In genomic region chr4:128525387-128525786, GRCh38 we compare ENCODE assay signal across 10 cellular contexts.
DNase-seq lines count a peak whose midpoint lies in the region; ATAC-seq and TF ChIP-seq lines count a peak whose summit lies in the region.
"Had no signal": no experiment of that assay in that cellular context is flagged by ENCODE, and none has a peak within 500 bp of the region (broad histone marks: within the 10 kb centered on the region; RNA-seq: fewer than 3 reads in every experiment).

No MANE protein-coding gene starts in this region.

- H3K4me1 ChIP-seq in RWPE2 (ENCODE audit: insufficient read depth, poor library complexity, severe bottlenecking) (peaks cover 50% of the 10 kb centered on the region), subcutaneous abdominal adipose tissue (ENCODE audit: control insufficient read depth in 5 of 5, insufficient read depth in 5 of 5, low read length in 5 of 5) (peaks cover 3 to 28% (median 18%) of the 10 kb centered on the region in 5 donors)

- H3K27me3 ChIP-seq in RWPE2 (ENCODE audit: insufficient read depth, poor library complexity, severe bottlenecking), result no peaks in the 10 kb centered on the region
- H3K27me3 ChIP-seq in subcutaneous abdominal adipose tissue (ENCODE audit: control insufficient read depth in 5 of 5, insufficient read depth in 4 of 5, low read length in 5 of 5), result no peaks in the 10 kb centered on the region
- H3K27me3 ChIP-seq in WERI-Rb-1 (ENCODE audit: insufficient read depth, low read depth, severe bottlenecking), result no peaks in the 10 kb centered on the region
- H3K27me3 ChIP-seq: spleen had no signal

- no peaks in the 10 kb centered on the region for H3K36me3 ChIP-seq in RWPE2 (ENCODE audit: low read depth)
- H3K36me3 ChIP-seq in subcutaneous abdominal adipose tissue (ENCODE audit: control insufficient read depth in 5 of 5, insufficient read depth in 5 of 5, low read length in 5 of 5), result no peaks in the 10 kb centered on the region
- no peaks in the 10 kb centered on the region for H3K36me3 ChIP-seq in WERI-Rb-1
- H3K36me3 ChIP-seq: spleen had no signal

- ATAC-seq in RWPE2 (ENCODE audit: low read depth) (no peak), GM18520 (IDR thresholded peaks at IDR 0.05; ENCODE audit: unreplicated experiment) (no peak)

- peak; percentile 4 for DNase-seq in DMS 273 (lab: John Stamatoyannopoulos, UW; ENCODE audit: unreplicated experiment)
- DNase-seq in DMS 273 treated with DMSO at 0.1 percent for 48 hours (lab: John Stamatoyannopoulos, UW), result no peak
- DNase-seq in RWPE2 (ENCODE audit: low spot score), result no peak
- DNase-seq in fibroblast of mammary gland (ENCODE audit: low read depth), result peak; percentile 80
- DNase-seq in activated CD4-positive, alpha-beta T cell treated with anti-CD3 and anti-CD28 coated beads, Interleukin-2, amount 50 U/mL, for 1 hour, result no peak
- DNase-seq in WERI-Rb-1, result no peak
- DNase-seq: NCI-H187, spleen had no signal

- no peak overlapping the region for H3K9ac ChIP-seq in subcutaneous abdominal adipose tissue (ENCODE audit: low read length in 5 of 5)

- H3K9me3 ChIP-seq in RWPE2 (ENCODE audit: severe bottlenecking) (no peaks in the 10 kb centered on the region), subcutaneous abdominal adipose tissue (ENCODE audit: control insufficient read depth in 5 of 5, low read length in 5 of 5) (no peaks in the 10 kb centered on the region), WERI-Rb-1 (ENCODE audit: severe bottlenecking) (no peaks in the 10 kb centered on the region)
- H3K9me3 ChIP-seq: spleen had no signal

- no peak for TF ChIP-seq CTCF in RWPE2 (IDR thresholded peaks at IDR 0.05; ENCODE audit: poor library complexity, severe bottlenecking)
- TF ChIP-seq CTCF in fibroblast of mammary gland (conservative IDR thresholded peaks at IDR 0.05; ENCODE audit: control insufficient read depth, insufficient read depth, low read depth, low read length), result no peak
- TF ChIP-seq CTCF in WERI-Rb-1 (IDR thresholded peaks at IDR 0.05; ENCODE audit: low read depth, low read length), result no peak

- H3K4me3 ChIP-seq in RWPE2 (ENCODE audit: severe bottlenecking) (no peak overlapping the region), fibroblast of mammary gland (ENCODE audit: control insufficient read depth, low read depth, low read length) (no peak overlapping the region), subcutaneous abdominal adipose tissue (ENCODE audit: low read depth in 1 of 5, low read length in 5 of 5) (no peak overlapping the region), WERI-Rb-1 (ENCODE audit: low read depth, low read length) (no peak overlapping the region)
- H3K4me3 ChIP-seq: spleen had no signal

- H3K27ac ChIP-seq in RWPE2 (ENCODE audit: poor library complexity, severe bottlenecking) (peak overlapping the region; percentile 76), subcutaneous abdominal adipose tissue (ENCODE audit: low read depth, low read length) (peak overlapping the region; percentile 38), WERI-Rb-1 (no peak overlapping the region)

Comparison
In these comparisons a context has a peak if more than half of its experiments do, and no peak if none do; other contexts are left out.
1. DNase-seq: peak in DMS 273 (single experiment) and fibroblast of mammary gland (single experiment); none in DMS 273 treated with DMSO at 0.1 percent for 48 hours (single experiment), RWPE2 (single experiment), activated CD4-positive, alpha-beta T cell treated with anti-CD3 and anti-CD28 coated beads, Interleukin-2, amount 50 U/mL, for 1 hour (single experiment) and WERI-Rb-1 (single experiment).